ENCODE assay signal across 10 cellular contexts in genomic region chr1:53110370-53111072, GRCh38. TPM values are rescaled to one million over a fixed set of nuclear protein-coding genes. Genes with fewer than 3 reads are reported as not detected.
DNase-seq lines count a peak whose midpoint lies in the region; ATAC-seq and TF ChIP-seq lines count a peak whose summit lies in the region.
"Had no signal": no experiment of that assay in that cellular context is flagged by ENCODE, and none has a peak within 500 bp of the region (broad histone marks: within the 10 kb centered on the region; RNA-seq: fewer than 3 reads in every experiment).

No MANE protein-coding gene starts in this region.

- H3K27ac Mint-ChIP-seq in WTC11 = peak overlapping the region; percentile 11; the same call in 1 of the 2 replicates
- H3K27ac Mint-ChIP-seq: mesothelial cell of epicardium had no signal

- H3K27me3 Mint-ChIP-seq in WTC11 (ENCODE audit: low read depth) = no peaks in the 10 kb centered on the region; the same call in 1 of the 2 replicates

- peaks cover 28% of the 10 kb centered on the region for H3K4me1 Mint-ChIP-seq in WTC11

- peaks cover 9% of the 10 kb centered on the region for H3K9me3 Mint-ChIP-seq in WTC11
- H3K9me3 Mint-ChIP-seq: mesothelial cell of epicardium had no signal

- H3K27me3 ChIP-seq in lower lobe of right lung (ENCODE audit: low read depth) (no peaks in the 10 kb centered on the region), transverse colon (no peaks in the 10 kb centered on the region)
- H3K27me3 ChIP-seq: BLaER1 had no signal

- WGBS in transverse colon (ENCODE audit: low coverage in 1 of 2), 2 donors = 63 to 100% methylated on average over 1 to 18 of the region's 18 CpGs

- CTCF ChIA-PET in WTC11 (lab: Charles Lee) = no interaction called here

- TF ChIP-seq CTCF in WTC11 (IDR thresholded peaks at IDR 0.05) (no peak), lower lobe of right lung (IDR thresholded peaks at IDR 0.05) (no peak), transverse colon (IDR thresholded peaks at IDR 0.05) (no peak)

- no peak for TF ChIP-seq EP300 in transverse colon (IDR thresholded peaks at IDR 0.05; ENCODE audit: low read depth)

- H3K36me3 ChIP-seq in lower lobe of right lung (no peaks in the 10 kb centered on the region), transverse colon (no peaks in the 10 kb centered on the region)
- H3K36me3 ChIP-seq: BLaER1 had no signal

- H3K9me3 ChIP-seq in lower lobe of right lung (peaks cover 5% of the 10 kb centered on the region), transverse colon (no peaks in the 10 kb centered on the region)
- H3K9me3 ChIP-seq: BLaER1 had no signal

- intact Hi-C loops in lower lobe of right lung (cut with DNase I) = no loop called here
- intact Hi-C loops in transverse colon (cut with DNase I; ENCODE audit: low total_unique reads) = no loop called here

- no peaks in the 10 kb centered on the region for H3K36me3 Mint-ChIP-seq in WTC11
- H3K36me3 Mint-ChIP-seq: mesothelial cell of epicardium had no signal

- H3K27ac ChIP-seq in lower lobe of right lung = peak overlapping the region; percentile 67
- peak overlapping the region; percentile 1 to 45 (median 38) for H3K27ac ChIP-seq in transverse colon
- H3K27ac ChIP-seq: BLaER1 had no signal

- in situ Hi-C loops in transverse colon (cut with MboI; ENCODE audit: low pct_ligation_motif_present in 1 of 4, low pct_unique_long_range_greater_than_20kb in 1 of 4, low sequenced_read_pairs in 3 of 4) = no loop called here

- TF ChIP-seq POLR2A in transverse colon (IDR thresholded peaks at IDR 0.05) = no peak

- H3K4me1 ChIP-seq in lower lobe of right lung (peaks cover 37% of the 10 kb centered on the region), transverse colon (peaks cover 17 to 38% (median 21%) of the 10 kb centered on the region in 4 donors)

- no peak overlapping the region for H3K4me3 Mint-ChIP-seq in WTC11
- H3K4me3 Mint-ChIP-seq: mesothelial cell of epicardium had no signal

- H3K4me3 ChIP-seq in lower lobe of right lung = no peak overlapping the region
- no peak overlapping the region for H3K4me3 ChIP-seq in transverse colon
- H3K4me3 ChIP-seq: BLaER1 had no signal

- POLR2A ChIA-PET in WTC11 (lab: Charles Lee) = no interaction called here

- peak; percentile 64 for DNase-seq in activated CD8-positive, alpha-beta memory T cell treated with anti-CD3 and anti-CD28 coated beads, Interleukin-2, amount 50 U/mL, for 48 hours
- DNase-seq in activated CD8-positive, alpha-beta memory T cell treated with anti-CD3 and anti-CD28 coated beads, Interleukin-2, amount 50 U/mL, for 4 hours = no peak
- no peak for DNase-seq in WTC11 (ENCODE audit: low spot score)
- peak; percentile 78 for DNase-seq in lower lobe of right lung
- no peak for DNase-seq in transverse colon
- DNase-seq in NCI-H187 (lab: John Stamatoyannopoulos, UW) = no peak
- no peak for DNase-seq in NCI-H748 treated with DMSO at 0.1 percent for 48 hours (lab: John Stamatoyannopoulos, UW)

- no peak for ATAC-seq in WTC11
- peak; percentile 63 to 75 for ATAC-seq in lower lobe of right lung
- no peak for ATAC-seq in GM19395 (IDR thresholded peaks at IDR 0.05; ENCODE audit: unreplicated experiment)

TF ChIP-seq in WTC11, 78 proteins besides CTCF, POLR2A, EP300 and RAD21 (continues in another document):
- TF ChIP-seq AFF4 (CRISPR knock-in tag; IDR thresholded peaks at IDR 0.05; ENCODE audit: borderline replicate concordance) (no peak), ZNF416 (CRISPR knock-in tag; IDR thresholded peaks at IDR 0.05) (no peak), GABPB1 (CRISPR knock-in tag; IDR thresholded peaks at IDR 0.05) (no peak), ZNF532 (CRISPR knock-in tag; IDR thresholded peaks at IDR 0.05; ENCODE audit: borderline replicate concordance) (no peak), PRRX2 (CRISPR knock-in tag; IDR thresholded peaks at IDR 0.05) (no peak), PREB (CRISPR knock-in tag; IDR thresholded peaks at IDR 0.05; ENCODE audit: borderline replicate concordance) (no peak), ZNF263 (CRISPR knock-in tag; IDR thresholded peaks at IDR 0.05; ENCODE audit: low read depth) (no peak), HMGA2 (CRISPR knock-in tag; IDR thresholded peaks at IDR 0.05) (no peak), ZNF219 (CRISPR knock-in tag; IDR thresholded peaks at IDR 0.05; ENCODE audit: borderline replicate concordance) (no peak)
- TF ChIP-seq, protein P1, sequence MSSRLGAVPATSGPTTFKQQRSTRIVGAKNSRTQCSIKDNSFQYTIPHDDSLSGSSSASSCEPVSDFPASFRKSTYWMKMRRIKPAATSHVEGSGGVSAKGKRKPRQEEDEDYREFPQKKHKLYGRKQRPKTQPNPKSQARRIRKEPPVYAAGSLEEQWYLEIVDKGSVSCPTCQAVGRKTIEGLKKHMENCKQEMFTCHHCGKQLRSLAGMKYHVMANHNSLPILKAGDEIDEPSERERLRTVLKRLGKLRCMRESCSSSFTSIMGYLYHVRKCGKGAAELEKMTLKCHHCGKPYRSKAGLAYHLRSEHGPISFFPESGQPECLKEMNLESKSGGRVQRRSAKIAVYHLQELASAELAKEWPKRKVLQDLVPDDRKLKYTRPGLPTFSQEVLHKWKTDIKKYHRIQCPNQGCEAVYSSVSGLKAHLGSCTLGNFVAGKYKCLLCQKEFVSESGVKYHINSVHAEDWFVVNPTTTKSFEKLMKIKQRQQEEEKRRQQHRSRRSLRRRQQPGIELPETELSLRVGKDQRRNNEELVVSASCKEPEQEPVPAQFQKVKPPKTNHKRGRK (CRISPR knock-in tag; IDR thresholded peaks at IDR 0.05; ENCODE audit: borderline replicate concordance) = no peak

RNA-seq across cellular contexts. Expression of gene SLC1A7, which starts 31.9 kb away (rescaled TPM):
- total RNA-seq in WTC11 (2021) (0.07 to 0.14 TPM in 2 of 3 replicates, not detected in the other), lower lobe of right lung (0.68 TPM), transverse colon (1 to 10 TPM in 3 of 4 donors, not detected in 1; 1.1 to 1.6 (median 1.6) TPM)
- total RNA-seq: mesothelial cell of epicardium had no signal

RNA-seq across cellular contexts. Expression of gene PODN, which starts 48.5 kb away (rescaled TPM):
- total RNA-seq in WTC11 (2021) = 0.23 to 0.48 TPM (median 0.30 TPM) in 3 replicates
- total RNA-seq in lower lobe of right lung = 64.0 TPM
- 10 to 100 TPM; 29.4 to 43.6 (median 35.6) TPM for total RNA-seq in transverse colon

Comparison
In these comparisons a context has a peak if more than half of its experiments do, and no peak if none do; other contexts are left out.
1. DNase-seq: peak in activated CD8-positive, alpha-beta memory T cell treated with anti-CD3 and anti-CD28 coated beads, Interleukin-2, amount 50 U/mL, for 48 hours (single experiment) and lower lobe of right lung (single experiment); none in activated CD8-positive, alpha-beta memory T cell treated with anti-CD3 and anti-CD28 coated beads, Interleukin-2, amount 50 U/mL, for 4 hours (single experiment), WTC11 (single experiment), transverse colon (single experiment), NCI-H187 (0 of 2) and NCI-H748 treated with DMSO at 0.1 percent for 48 hours (single experiment).
2. ATAC-seq: peak in lower lobe of right lung (2 of 2); none in WTC11 (single experiment) and GM19395 (single experiment).
3. RNA of gene PODN, which starts 48.5 kb away (total RNA-seq): 64.0 TPM in lower lobe of right lung (single experiment) and 29.4 to 43.6 TPM in transverse colon; 0.23 to 0.48 TPM in WTC11; every median in the first group is over 10 times any median in the second.